ENCODE assay signal across 8 cellular contexts in the genomic region with DNA sequence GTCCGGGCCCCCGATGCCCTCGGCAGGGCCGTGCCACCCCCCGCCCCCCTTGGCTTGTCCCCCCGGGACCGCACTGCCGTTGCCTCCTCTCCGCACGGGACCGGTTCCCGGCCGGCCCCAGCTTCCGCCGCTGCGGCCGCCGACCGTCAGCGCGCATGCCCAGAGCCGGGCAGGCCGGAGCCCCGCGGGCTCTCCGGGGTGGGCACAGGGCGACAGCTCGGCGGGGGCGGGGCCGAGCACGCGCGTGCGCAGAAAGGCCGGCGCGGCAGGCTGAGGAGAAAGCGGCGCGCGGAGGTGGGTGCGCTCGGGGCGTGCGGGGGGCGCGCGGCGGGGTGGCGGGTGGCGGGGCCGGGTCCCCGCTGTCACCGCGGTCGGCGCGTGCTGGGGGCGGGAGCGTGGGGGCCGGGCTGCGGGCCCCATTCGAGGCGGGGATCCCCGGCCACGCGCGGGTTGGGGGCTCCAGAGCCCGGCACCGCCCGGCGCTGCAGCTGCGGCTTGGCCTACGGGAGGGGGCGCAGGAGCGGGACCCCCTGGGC. TPM values are rescaled to one million over a fixed set of nuclear protein-coding genes. Genes with fewer than 3 reads are reported as not detected.
DNase-seq lines count a peak whose midpoint lies in the region; ATAC-seq and TF ChIP-seq lines count a peak whose summit lies in the region.

Gene TBC1D24, plus strand, starts transcription at position 251 of the 536 bp plus-strand sequence. CDS start 21,022 bp downstream, outside the sequence.

- intact Hi-C loops in ascending aorta (cut with DNase I) (loop anchor here (1.0 kb wide), 3 partner anchors 15 to 46 kb away; partner anchors contain the start of genes CCNF and TEDC2), right cardiac atrium (cut with DNase I) (loop anchor here in 1 of 4 donors (1.0 kb wide), 1 partner anchor 15 kb away; the partner anchor contains the start of gene TEDC2)

- H3K4me3 ChIP-seq in NB4 (ENCODE audit: low read depth, low read length) = peak within 1 kb of the TSS; percentile 72
- H3K4me3 ChIP-seq in ascending aorta = peak within 1 kb of the TSS; percentile 68 to 76
- H3K4me3 ChIP-seq in right cardiac atrium (ENCODE audit: low read length) = peak within 1 kb of the TSS; percentile 88

- peak; percentile 90 to 91 for ATAC-seq in right cardiac atrium

- H3K27me3 ChIP-seq in ascending aorta (peaks cover 12% of the 10 kb centered on the region), right cardiac atrium (ENCODE audit: control insufficient read depth, insufficient read depth) (no peaks in the 10 kb centered on the region)

- no peak for TF ChIP-seq CTCF in NB4 (IDR thresholded peaks at IDR 0.05; ENCODE audit: low read depth, low read length)
- TF ChIP-seq CTCF in ascending aorta (IDR thresholded peaks at IDR 0.05) = no peak

- peak; percentile 78 for TF ChIP-seq POLR2A in NB4 (IDR thresholded peaks at IDR 0.05; ENCODE audit: extremely low read depth, insufficient read length)

- WGBS in right cardiac atrium = 1% methylated on average over 77 of the region's 77 CpGs

- peaks cover 21 to 26% of the 10 kb centered on the region in 2 donors for H3K4me1 ChIP-seq in ascending aorta
- peaks cover 2% of the 10 kb centered on the region for H3K4me1 ChIP-seq in right cardiac atrium (ENCODE audit: control insufficient read depth, insufficient read depth, low read length)

- H3K27ac ChIP-seq in ascending aorta (peak within 1 kb of the TSS; percentile 52 to 79), right cardiac atrium (ENCODE audit: low read length) (peak within 1 kb of the TSS; percentile 53)

- H3K9me3 ChIP-seq in ascending aorta = no peaks in the 10 kb centered on the region
- no peaks in the 10 kb centered on the region for H3K9me3 ChIP-seq in right cardiac atrium (ENCODE audit: control insufficient read depth, low read length)

- peak; percentile 83 for DNase-seq in ELF-1 (ENCODE audit: low read depth, low spot score)
- DNase-seq in H4 (ENCODE audit: low spot score) = peak; percentile 72
- DNase-seq in NB4 (ENCODE audit: low read depth) = peak; percentile 88
- DNase-seq in T-helper 9 cell = peak; percentile 63
- peak; percentile 44 to 89 for DNase-seq in ascending aorta (ENCODE audit: low spot score in 2 of 2)
- peak; percentile 89 to 97 (median 96) for DNase-seq in right cardiac atrium
- peak; percentile 11 for DNase-seq in pulmonary artery endothelial cell (ENCODE audit: low read depth, low spot score)
- DNase-seq in ureter (ENCODE audit: low spot score) = peak; percentile 88

- H3K36me3 ChIP-seq in ascending aorta = no peaks in the 10 kb centered on the region

RNA-seq across cellular contexts. Expression of gene TBC1D24, which starts in this region (rescaled TPM):
- 5.6 and 5.9 TPM in 2 replicates for total RNA-seq in H4 (2014; rRNA removed; shearing (Covaris generic))
- 22.5 TPM for total RNA-seq in ascending aorta
- total RNA-seq in right cardiac atrium = 10 to 100 TPM; 11.6 to 15.5 (median 13.0) TPM
- polyA plus RNA-seq in right cardiac atrium = 5.7 TPM
- 12.8 and 20.1 TPM in 2 replicates for total RNA-seq in pulmonary artery endothelial cell
- 6.5 TPM for total RNA-seq in ureter

Comparison
In these comparisons a context has a peak if more than half of its experiments do, and no peak if none do; other contexts are left out.
1. Peak in every context shown above with its lines: DNase-seq, ATAC-seq, H3K4me3 ChIP-seq and H3K27ac ChIP-seq.
2. DNase-seq: peak in every context shown above with its lines; median percentile 96 in right cardiac atrium; 88 in NB4; 88 in ureter; 83 in ELF-1; 72 in H4; 66 in ascending aorta; 63 in T-helper 9 cell; 11 in pulmonary artery endothelial cell.